ENCODE assay signal across 12 cellular contexts in the genomic region with DNA sequence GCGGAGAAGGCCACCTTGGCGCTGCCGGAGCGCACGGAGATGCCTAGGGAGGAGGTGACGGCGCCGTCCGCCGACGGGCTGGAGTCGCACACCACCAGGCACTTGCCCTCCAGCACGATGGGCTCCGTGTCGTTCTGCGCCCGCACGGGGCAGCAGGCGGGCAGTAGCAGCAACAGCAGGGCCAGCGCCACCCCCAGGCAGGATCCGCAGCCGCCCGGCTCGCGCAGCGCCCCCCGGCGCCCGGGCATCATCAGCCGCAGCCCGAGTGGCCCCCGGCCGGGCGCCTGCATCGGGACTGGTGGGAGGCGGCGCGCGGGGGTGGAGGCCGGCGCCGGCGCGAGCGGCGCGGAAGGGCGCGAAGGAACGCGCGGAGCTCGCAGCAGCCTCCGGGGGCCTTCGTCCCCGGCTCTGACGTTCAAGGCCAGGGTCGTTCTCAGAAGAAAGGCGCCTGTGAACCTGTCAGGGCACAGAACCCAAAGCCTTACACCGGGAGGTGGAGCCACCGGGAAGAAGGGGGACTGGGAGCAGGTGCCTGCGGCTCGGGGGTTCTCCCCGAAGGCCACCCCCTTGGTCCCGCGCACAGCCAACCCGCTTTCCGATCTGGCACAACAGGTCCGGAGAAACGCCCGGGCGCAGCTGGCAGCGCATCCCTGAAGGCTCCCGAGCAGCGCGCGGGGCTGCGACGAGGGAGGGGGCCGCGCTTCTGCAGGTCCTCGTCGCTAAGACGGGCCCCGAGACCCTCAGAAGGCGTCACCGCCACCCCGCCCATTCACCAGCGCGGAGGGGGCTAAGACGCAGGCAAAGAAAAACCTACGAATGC. TPM values are rescaled to one million over a fixed set of nuclear protein-coding genes. Genes with fewer than 3 reads are reported as not detected.
A peak's percentile ranks its signal among the peaks of the same experiment; 100 is the strongest.
DNase-seq lines count a peak whose midpoint lies in the region; ATAC-seq and TF ChIP-seq lines count a peak whose summit lies in the region.
"Had no signal": no experiment of that assay in that cellular context is flagged by ENCODE, and none has a peak within 500 bp of the region (broad histone marks: within the 10 kb centered on the region; RNA-seq: fewer than 3 reads in every experiment).

No MANE protein-coding gene starts in this region.

- no peak for ATAC-seq in foreskin keratinocyte
- ATAC-seq: natural killer cell had no signal

- H3K4me3 Mint-ChIP-seq in T-helper 2 cell treated with Interferon-gamma antibody and Interleukin-4, amounts not matched to agents 5 μg/mL and 100 μg/mL, for 36 hours = no peak overlapping the region
- H3K4me3 Mint-ChIP-seq: natural killer cell had no signal

- no peaks in the 10 kb centered on the region for H3K9me3 Mint-ChIP-seq in T-helper 2 cell treated with Interferon-gamma antibody and Interleukin-4, amounts not matched to agents 5 μg/mL and 100 μg/mL, for 36 hours

- 2% methylated on average over 86 of the region's 92 CpGs for WGBS in smooth muscle cell (ENCODE audit: low lambda C conversion rate)

- H4K20me1 ChIP-seq in smooth muscle cell (ENCODE audit: low read depth) = no peaks in the 10 kb centered on the region

- H3K36me3 ChIP-seq in smooth muscle cell (ENCODE audit: low read depth) = no peaks in the 10 kb centered on the region

- peak; percentile 15 for TF ChIP-seq CTCF in foreskin keratinocyte (conservative IDR thresholded peaks at IDR 0.05)
- TF ChIP-seq CTCF in smooth muscle cell (IDR thresholded peaks at IDR 0.05; ENCODE audit: borderline replicate concordance, insufficient read depth, poor library complexity, severe bottlenecking) = no peak

- peaks cover 2% of the 10 kb centered on the region for H3K4me1 Mint-ChIP-seq in T-helper 2 cell treated with Interferon-gamma antibody and Interleukin-4, amounts not matched to agents 5 μg/mL and 100 μg/mL, for 36 hours (ENCODE audit: low read depth)
- H3K4me1 Mint-ChIP-seq: natural killer cell had no signal

- H3K27ac Mint-ChIP-seq in T-helper 2 cell treated with Interferon-gamma antibody and Interleukin-4, amounts not matched to agents 5 μg/mL and 100 μg/mL, for 36 hours = no peak overlapping the region
- H3K27ac Mint-ChIP-seq: natural killer cell had no signal

- peaks cover 56% of the 10 kb centered on the region for H3K27me3 ChIP-seq in foreskin keratinocyte
- H3K27me3 ChIP-seq in smooth muscle cell (ENCODE audit: low read depth) = peaks cover 95% of the 10 kb centered on the region

- H3K9me3 ChIP-seq in smooth muscle cell (replicated peaks; ENCODE audit: low read depth) = no peaks in the 10 kb centered on the region

- H3K27ac ChIP-seq in foreskin keratinocyte = no peak overlapping the region
- H3K27ac ChIP-seq in smooth muscle cell (ENCODE audit: low read depth) = no peak overlapping the region
- H3K27ac ChIP-seq: HL-60 had no signal

- no peaks in the 10 kb centered on the region for H3K36me3 Mint-ChIP-seq in T-helper 2 cell treated with Interferon-gamma antibody and Interleukin-4, amounts not matched to agents 5 μg/mL and 100 μg/mL, for 36 hours (ENCODE audit: low read depth)

- DNase-seq in NCI-H2081 (lab: John Stamatoyannopoulos, UW) (peak; percentile 11 to 38), NCI-H2081 treated with DMSO at 0.1 percent for 48 hours (lab: John Stamatoyannopoulos, UW) (no peak), NCI-H345 (lab: John Stamatoyannopoulos, UW) (peak; percentile 74), foreskin keratinocyte (peak in 1 of 2 donors; percentile 17), smooth muscle cell (lab: John Stamatoyannopoulos, UW; ENCODE audit: unreplicated experiment) (no peak)
- no peak for DNase-seq in activated naive CD4-positive, alpha-beta T cell treated with Interleukin-2 at 50 U/mL for 16 hours
- no peak for DNase-seq in NK-92 treated with Interleukin-12 subunit alpha and Interleukin-12 subunit beta, amount 100 ng/mL, for 24 hours (lab: John Stamatoyannopoulos, UW)
- no peak for DNase-seq in T-helper 2 cell treated with Interferon-gamma antibody and Interleukin-4, amounts not matched to agents 5 μg/mL and 100 μg/mL, for 36 hours (ENCODE audit: low spot score)
- DNase-seq: activated CD4-positive, alpha-beta T cell treated with anti-CD3 and anti-CD28 coated beads for 4 hours; GOT3; natural killer cell had no signal

- H3K9ac ChIP-seq in smooth muscle cell (ENCODE audit: low read depth) = no peak overlapping the region

- peaks cover 40% of the 10 kb centered on the region for H3K27me3 Mint-ChIP-seq in T-helper 2 cell treated with Interferon-gamma antibody and Interleukin-4, amounts not matched to agents 5 μg/mL and 100 μg/mL, for 36 hours (ENCODE audit: low read depth)

- no peaks in the 10 kb centered on the region for H3K79me2 ChIP-seq in smooth muscle cell (ENCODE audit: low read depth)

- H3K4me2 ChIP-seq in smooth muscle cell = peak overlapping the region; percentile 97

- H2AFZ ChIP-seq in smooth muscle cell (ENCODE audit: low read depth) = no peak overlapping the region

- no peak overlapping the region for H3K4me3 ChIP-seq in smooth muscle cell

- H3F3A ChIP-seq in smooth muscle cell (ENCODE audit: low read depth) = no peaks in the 10 kb centered on the region

- H3K4me1 ChIP-seq in foreskin keratinocyte (no peaks in the 10 kb centered on the region), smooth muscle cell (ENCODE audit: low read depth) (peaks cover 2% of the 10 kb centered on the region)

RNA-seq across cellular contexts. Expression of gene CBLN2, which starts 2.1 kb away (rescaled TPM):
- not detected in 2 replicates for total RNA-seq in foreskin keratinocyte
- not detected in 2 replicates for polyA plus RNA-seq in foreskin keratinocyte
- total RNA-seq in smooth muscle cell = not detected in 2 replicates
- polyA plus RNA-seq in smooth muscle cell = not detected in 2 replicates
- total RNA-seq: natural killer cell had no signal

Comparison
In these comparisons a context has a peak if more than half of its experiments do, and no peak if none do; other contexts are left out.
1. DNase-seq: peak in NCI-H2081 (2 of 2) and NCI-H345 (single experiment); none in NCI-H2081 treated with DMSO at 0.1 percent for 48 hours (single experiment), smooth muscle cell (single experiment), activated naive CD4-positive, alpha-beta T cell treated with Interleukin-2 at 50 U/mL for 16 hours (single experiment), NK-92 treated with Interleukin-12 subunit alpha and Interleukin-12 subunit beta, amount 100 ng/mL, for 24 hours (single experiment) and T-helper 2 cell treated with Interferon-gamma antibody and Interleukin-4, amounts not matched to agents 5 μg/mL and 100 μg/mL, for 36 hours (single experiment).